Comparison of ENCODE assay signal across 7 cellular contexts in genomic region chr19:49475995-49476880, GRCh38. TPM values are rescaled to one million over a fixed set of nuclear protein-coding genes. Genes with fewer than 3 reads are reported as not detected.
DNase-seq lines count a peak whose midpoint lies in the region; ATAC-seq, FAIRE-seq and TF ChIP-seq lines count a peak whose summit lies in the region.
"Had no signal": no experiment of that assay in that cellular context is flagged by ENCODE, and none has a peak within 500 bp of the region (broad histone marks: within the 10 kb centered on the region; RNA-seq: fewer than 3 reads in every experiment).

No MANE protein-coding gene starts in this region.

- H3K27ac ChIP-seq in right cardiac atrium (ENCODE audit: low read length): no peak overlapping the region
- H3K27ac ChIP-seq: epithelial cell of prostate had no signal

- ATAC-seq in right cardiac atrium (peak; percentile 39 to 41), HG03469 (IDR thresholded peaks at IDR 0.05; ENCODE audit: unreplicated experiment) (no peak), GM18498 (IDR thresholded peaks at IDR 0.05; ENCODE audit: unreplicated experiment) (no peak)

- H3K27me3 Mint-ChIP-seq in activated CD4-positive, alpha-beta memory T cell treated with anti-CD3 and anti-CD28 coated beads for 36 hours: no peaks in the 10 kb centered on the region

- POLR2A ChIA-PET in activated CD4-positive, alpha-beta memory T cell treated with anti-CD3 and anti-CD28 coated beads for 36 hours (lab: Charles Lee): interaction anchor here (0.8 to 1.7 kb wide), 6 partner anchors 9 to 23 kb away, joined by 3 to 15 read pairs (median 4); partner anchors contain the start of genes ALDH16A1, RPL13A and RPS11

- no peak overlapping the region for H3K4me3 ChIP-seq in right cardiac atrium (ENCODE audit: low read length)

- CTCF ChIA-PET in activated CD4-positive, alpha-beta memory T cell treated with anti-CD3 and anti-CD28 coated beads for 36 hours (lab: Charles Lee): interaction anchor here (0.6 to 2.3 kb wide), 21 partner anchors 10 to 378 kb away, joined by 3 to 29 read pairs (median 4); partner anchors contain the start of genes ALDH16A1, PIH1D1, RCN3 and RPL13A

- peaks cover 20% of the 10 kb centered on the region for H3K36me3 Mint-ChIP-seq in activated CD4-positive, alpha-beta memory T cell treated with anti-CD3 and anti-CD28 coated beads for 36 hours

- TF ChIP-seq RAD21 in Ishikawa (IDR thresholded peaks at IDR 0.05; ENCODE audit: low read depth): peak; percentile 29; the same call in 1 of the 2 replicates

- no peaks in the 10 kb centered on the region for H3K4me1 ChIP-seq in right cardiac atrium (ENCODE audit: control insufficient read depth, insufficient read depth, low read length)

- intact Hi-C loops in activated CD4-positive, alpha-beta memory T cell treated with anti-CD3 and anti-CD28 coated beads for 36 hours (cut with micrococcal nuclease): loop anchor here (1.0 to 10.0 kb wide), 4 partner anchors 11 to 251 kb away; partner anchors contain the start of gene RPL13A
- intact Hi-C loops in right cardiac atrium (cut with DNase I): loop anchor here in 2 of 4 donors (2.0 kb wide), 1 partner anchor 71 kb away; no protein-coding TSS in a partner anchor

- no peaks in the 10 kb centered on the region for H3K9me3 ChIP-seq in right cardiac atrium (ENCODE audit: control insufficient read depth, low read length)

- WGBS in right cardiac atrium: 49% methylated on average over 27 of the region's 27 CpGs

- no peak for FAIRE-seq in urothelium cell line (lab: Jason Lieb, UNC)

- no peaks in the 10 kb centered on the region for H3K27me3 ChIP-seq in right cardiac atrium (ENCODE audit: control insufficient read depth, insufficient read depth)

- peak overlapping the region; percentile 92 for H3K27ac Mint-ChIP-seq in activated CD4-positive, alpha-beta memory T cell treated with anti-CD3 and anti-CD28 coated beads for 36 hours

- peaks cover 36% of the 10 kb centered on the region for H3K4me1 Mint-ChIP-seq in activated CD4-positive, alpha-beta memory T cell treated with anti-CD3 and anti-CD28 coated beads for 36 hours (ENCODE audit: low read depth)

- no peaks in the 10 kb centered on the region for H3K9me3 Mint-ChIP-seq in activated CD4-positive, alpha-beta memory T cell treated with anti-CD3 and anti-CD28 coated beads for 36 hours

- H3K4me3 Mint-ChIP-seq in activated CD4-positive, alpha-beta memory T cell treated with anti-CD3 and anti-CD28 coated beads for 36 hours: peak overlapping the region; percentile 88

- peak; percentile 90 for DNase-seq in activated CD4-positive, alpha-beta memory T cell treated with anti-CD3 and anti-CD28 coated beads for 36 hours
- DNase-seq in right cardiac atrium: peak; percentile 68 to 85 (median 84)
- peak; percentile 52 for DNase-seq in urothelium cell line (ENCODE audit: low spot score)

- TF ChIP-seq EP300 in Ishikawa (IDR thresholded peaks at IDR 0.05; ENCODE audit: borderline replicate concordance): no peak

TF ChIP-seq in Ishikawa, 13 proteins besides CTCF, POLR2A, EP300 and RAD21:
- no peak for TF ChIP-seq YY1 (IDR thresholded peaks at IDR 0.05; ENCODE audit: low read depth)

RNA-seq across cellular contexts. Expression of gene FLT3LG, which starts 2.2 kb away (rescaled TPM):
- total RNA-seq in activated CD4-positive, alpha-beta memory T cell treated with anti-CD3 and anti-CD28 coated beads for 36 hours: 10 to 100 TPM; 50.1 to 51.0 TPM
- 1 to 10 TPM; 4.4 to 6.8 (median 4.9) TPM for total RNA-seq in right cardiac atrium
- polyA plus RNA-seq in right cardiac atrium: 6.6 TPM

RNA-seq across cellular contexts. Expression of gene RPL13A, which starts 11.2 kb away (rescaled TPM):
- 1,000 to 10,000 TPM; 4,276 to 4,379 TPM for total RNA-seq in activated CD4-positive, alpha-beta memory T cell treated with anti-CD3 and anti-CD28 coated beads for 36 hours
- 1,000 to 10,000 TPM; 1,399 to 1,753 (median 1,480) TPM for total RNA-seq in right cardiac atrium
- polyA plus RNA-seq in right cardiac atrium: 1,392 TPM

RNA-seq across cellular contexts. Expression of gene RPS11, which starts 20.0 kb away (rescaled TPM):
- total RNA-seq in activated CD4-positive, alpha-beta memory T cell treated with anti-CD3 and anti-CD28 coated beads for 36 hours: 1,000 to 10,000 TPM; 3,093 to 3,130 TPM
- 1,000 to 10,000 TPM; 1,034 to 1,270 (median 1,120) TPM for total RNA-seq in right cardiac atrium
- 2,599 TPM for polyA plus RNA-seq in right cardiac atrium

RNA-seq across cellular contexts. Expression of gene ALDH16A1, which starts 23.2 kb away (rescaled TPM):
- total RNA-seq in activated CD4-positive, alpha-beta memory T cell treated with anti-CD3 and anti-CD28 coated beads for 36 hours: 10 to 100 TPM; 43.7 to 44.2 TPM
- total RNA-seq in right cardiac atrium: 10 to 100 TPM; 11.1 to 17.7 (median 11.9) TPM
- 9.3 TPM for polyA plus RNA-seq in right cardiac atrium

RNA-seq across cellular contexts. Expression of gene PIH1D1, which starts 24.6 kb away (rescaled TPM):
- total RNA-seq in activated CD4-positive, alpha-beta memory T cell treated with anti-CD3 and anti-CD28 coated beads for 36 hours: 100 to 1,000 TPM; 117 to 129 TPM
- total RNA-seq in right cardiac atrium: 10 to 100 TPM; 35.2 to 43.8 (median 38.2) TPM
- polyA plus RNA-seq in right cardiac atrium: 34.9 TPM

Comparison
In these comparisons a context has a peak if more than half of its experiments do, and no peak if none do; other contexts are left out.
1. ATAC-seq: peak in right cardiac atrium (2 of 2); none in HG03469 (single experiment) and GM18498 (single experiment).
2. RNA of gene FLT3LG, which starts 2.2 kb away (total RNA-seq): 50.1 to 51.0 TPM in activated CD4-positive, alpha-beta memory T cell treated with anti-CD3 and anti-CD28 coated beads for 36 hours; 4.4 to 6.8 TPM in right cardiac atrium; every median in the first group is over 4 times any median in the second.
3. Peak in every context shown above with its lines, with median percentiles within 50 percentile points of each other: DNase-seq.